Comparison of ENCODE assay signal across 8 cellular contexts in genomic region chr14:50943261-50943942, GRCh38. TPM values are rescaled to one million over a fixed set of nuclear protein-coding genes. Genes with fewer than 3 reads are reported as not detected.
DNase-seq lines count a peak whose midpoint lies in the region; ATAC-seq and TF ChIP-seq lines count a peak whose summit lies in the region.

No MANE protein-coding gene starts in this region.

- 8 to 15% methylated on average over 26 of the region's 26 CpGs for WGBS in lung, 2 donors
- WGBS in thyroid gland, 2 donors = 12% methylated on average over 21 of the region's 26 CpGs

- ATAC-seq in lung (ENCODE audit: insufficient read depth, low FRiP score) = peak; percentile 46
- no peak for ATAC-seq in HG03097 (IDR thresholded peaks at IDR 0.05; ENCODE audit: low FRiP score, unreplicated experiment)

- no peak for TF ChIP-seq POLR2A in thyroid gland (IDR thresholded peaks at IDR 0.05)

- H3K27me3 ChIP-seq in lung (ENCODE audit: control insufficient read depth, insufficient read depth) = no peaks in the 10 kb centered on the region
- no peaks in the 10 kb centered on the region for H3K27me3 ChIP-seq in thyroid gland

- no peaks in the 10 kb centered on the region for H3K36me3 ChIP-seq in lung (ENCODE audit: control insufficient read depth in 2 of 2, insufficient read depth in 2 of 2, low read length in 2 of 2)
- H3K36me3 ChIP-seq in thyroid gland = no peaks in the 10 kb centered on the region

- DNase-seq in EL (peak; percentile 69), NCI-H226 (peak; percentile 81), choroid plexus epithelial cell (ENCODE audit: low read depth) (no peak), lung (ENCODE audit: low spot score) (peak; percentile 57), thyroid gland (peak; percentile 62 to 72), GM20000 (ENCODE audit: low spot score) (no peak), pons (ENCODE audit: low spot score) (no peak)

- intact Hi-C loops in thyroid gland (cut with DNase I) = no loop called here

- TF ChIP-seq CTCF in choroid plexus epithelial cell (conservative IDR thresholded peaks at IDR 0.05; ENCODE audit: low read depth, low read length) = no peak
- TF ChIP-seq CTCF in lung (IDR thresholded peaks at IDR 0.05; ENCODE audit: control extremely low read depth, extremely low read depth) = no peak
- no peak for TF ChIP-seq CTCF in thyroid gland (IDR thresholded peaks at IDR 0.05)
- no peak for TF ChIP-seq CTCF in GM20000 (IDR thresholded peaks at IDR 0.05; ENCODE audit: extremely low read depth, missing control alignments)

- H3K4me3 ChIP-seq in choroid plexus epithelial cell (ENCODE audit: low read depth, low read length) (peak overlapping the region; percentile 86), lung (peak overlapping the region; percentile 82), thyroid gland (replicated peaks in 1 of 3) (peak overlapping the region; percentile 64 to 88 (median 71))

- H3K27ac ChIP-seq in lung (ENCODE audit: low read depth in 1 of 2, low read length in 1 of 2) (peak overlapping the region in 1 of 2 donors; percentile 86), thyroid gland (peak overlapping the region in 2 of 3 donors; percentile 72 to 74)

- peaks cover 0 to 6% of the 10 kb centered on the region in 2 donors for H3K4me1 ChIP-seq in lung (ENCODE audit: control insufficient read depth in 2 of 2, insufficient read depth in 2 of 2, low read length in 2 of 2)
- no peaks in the 10 kb centered on the region for H3K4me1 ChIP-seq in thyroid gland

- no peaks in the 10 kb centered on the region for H3K9me3 ChIP-seq in lung (ENCODE audit: control insufficient read depth in 2 of 2, insufficient read depth in 1 of 2, low read length in 1 of 2)
- no peaks in the 10 kb centered on the region for H3K9me3 ChIP-seq in thyroid gland

RNA-seq across cellular contexts. Expression of gene PYGL, which starts 0.9 kb away (rescaled TPM):
- 10 to 100 TPM; 41.2 to 49.4 TPM for total RNA-seq in lung
- polyA plus RNA-seq in lung = 10 to 100 TPM; 18.7 to 85.4 TPM
- 10 to 100 TPM; 17.8 to 24.8 (median 22.4) TPM for total RNA-seq in thyroid gland

Comparison
In these comparisons a context has a peak if more than half of its experiments do, and no peak if none do; other contexts are left out.
1. DNase-seq: peak in EL (single experiment), NCI-H226 (single experiment), lung (single experiment) and thyroid gland (2 of 2); none in choroid plexus epithelial cell (single experiment), GM20000 (single experiment) and pons (single experiment).
2. Peak in every context shown above with its lines, with median percentiles within 50 percentile points of each other: H3K4me3 ChIP-seq.